In genomic region chr16:10646581-10647263, GRCh38 we compare ENCODE assay signal across 18 cellular contexts. TPM values are rescaled to one million over a fixed set of nuclear protein-coding genes. Genes with fewer than 3 reads are reported as not detected.
"Had no signal": no experiment of that assay in that cellular context is flagged by ENCODE, and none has a peak within 500 bp of the region (broad histone marks: within the 10 kb centered on the region; RNA-seq: fewer than 3 reads in every experiment).

No MANE protein-coding gene starts in this region.

- H3K36me3 ChIP-seq: cardiac muscle cell, ovary, sigmoid colon, spleen, thoracic aorta had no signal

- DNase-seq: activated B cell treated with CpG ODN at 0.5 μM for 24 hours; activated CD4-positive, alpha-beta memory T cell treated with anti-CD3 and anti-CD28 coated beads, Interleukin-2, amount 10 ng/mL, durations not matched to agents 7 days and 5 days; activated CD4-positive, alpha-beta T cell treated with anti-CD3 and anti-CD28 coated beads for 48 hours; activated CD8-positive, alpha-beta memory T cell treated with anti-CD3 and anti-CD28 coated beads, Interleukin-2, amount 10 ng/mL, durations not matched to agents 7 days and 5 days; effector memory CD8-positive, alpha-beta T cell; foreskin fibroblast; mesenchymal stem cell; naive thymus-derived CD8-positive, alpha-beta T cell; ovary; sigmoid colon; spleen; stimulated activated naive B cell treated with anti-CD40 and anti-IgM and Interleukin-4, amounts not matched to agents 10 μg/mL and 1 μg/mL and 100 μg/mL, for 72 hours; T-helper 17 cell had no signal

- ATAC-seq: activated CD8-positive, alpha-beta memory T cell treated with anti-CD3 and anti-CD28 coated beads, Interleukin-2, amount 10 ng/mL, durations not matched to agents 7 days and 5 days; effector memory CD8-positive, alpha-beta T cell; naive thymus-derived CD8-positive, alpha-beta T cell; stimulated activated naive B cell treated with anti-CD40 and anti-IgM and Interleukin-4, amounts not matched to agents 10 μg/mL and 1 μg/mL and 100 μg/mL, for 72 hours; T-helper 17 cell had no signal

- H3K9me3 ChIP-seq: ovary, sigmoid colon, spleen, thoracic aorta had no signal

- H3K4me1 ChIP-seq: sigmoid colon had no signal

- H3K4me3 ChIP-seq: cardiac muscle cell, hepatocyte, ovary, sigmoid colon, spleen, thoracic aorta had no signal

- H3K27ac ChIP-seq: cardiac muscle cell, hepatocyte, ovary, sigmoid colon, spleen, thoracic aorta had no signal

- H3K27me3 ChIP-seq: cardiac muscle cell, hepatocyte, ovary, sigmoid colon, spleen had no signal

RNA-seq across cellular contexts. Expression of gene TEKT5, which starts 48.0 kb away (rescaled TPM):
- total RNA-seq: activated B cell treated with CpG ODN at 0.5 μM for 24 hours; activated CD4-positive, alpha-beta memory T cell treated with anti-CD3 and anti-CD28 coated beads, Interleukin-2, amount 10 ng/mL, durations not matched to agents 7 days and 5 days; dermis microvascular lymphatic vessel endothelial cell; hepatocyte; mucosa of gallbladder; T-helper 17 cell; thoracic aorta had no signal
